Comparison of ENCODE assay signal across 12 cellular contexts in the genomic region with DNA sequence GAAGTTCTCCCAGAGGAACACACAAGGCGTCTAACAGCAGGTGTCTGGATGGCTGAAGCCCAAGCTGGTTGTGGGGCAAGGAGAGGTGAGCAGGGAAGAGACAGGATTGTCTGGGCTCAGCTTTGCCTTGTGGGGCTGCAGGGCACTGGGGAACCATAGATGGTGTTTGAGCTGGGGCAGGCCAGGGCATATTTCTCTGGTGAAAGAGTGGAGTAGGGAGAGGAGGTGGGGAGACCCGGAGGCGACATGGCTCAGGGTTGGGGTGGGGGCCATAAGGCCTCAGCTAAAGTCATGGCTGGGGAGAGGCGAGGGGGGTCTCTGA. TPM values are rescaled to one million over a fixed set of nuclear protein-coding genes. Genes with fewer than 3 reads are reported as not detected.
DNase-seq lines count a peak whose midpoint lies in the region; ATAC-seq and TF ChIP-seq lines count a peak whose summit lies in the region.
"Had no signal": no experiment of that assay in that cellular context is flagged by ENCODE, and none has a peak within 500 bp of the region (broad histone marks: within the 10 kb centered on the region; RNA-seq: fewer than 3 reads in every experiment).

No MANE protein-coding gene starts in this region.

- H3K4me1 ChIP-seq in ES-I3 (ENCODE audit: insufficient read depth, low read length): no peaks in the 10 kb centered on the region
- no peaks in the 10 kb centered on the region for H3K4me1 ChIP-seq in osteoblast (ENCODE audit: insufficient read depth, low read length)
- H3K4me1 ChIP-seq: Caco-2 had no signal

- H3K27me3 ChIP-seq in osteoblast (ENCODE audit: insufficient read depth, low read length): peaks cover 6% of the 10 kb centered on the region

- peaks cover 0 to 4% (median 0%) of the 10 kb centered on the region in 3 donors for H3K9me3 Mint-ChIP-seq in IgD-negative memory B cell
- peaks cover 4% of the 10 kb centered on the region; the same call in 1 of the 2 replicates for H3K9me3 Mint-ChIP-seq in HFFc6
- H3K9me3 Mint-ChIP-seq: activated T-helper 1 cell treated with anti-CD3 and anti-CD28 coated beads, Interleukin-12 subunit alpha, Interleukin-12 subunit beta, Interleukin-2, Interleukin-4 antibody, amounts not matched to agents 30 ng/mL and 10 ng/mL and 1 ng/mL, durations not matched to agents 14 hours and 24 hours and 36 hours had no signal

- no peak overlapping the region for H2AFZ ChIP-seq in osteoblast (ENCODE audit: low read length)

- H3K9me3 ChIP-seq in ES-I3 (ENCODE audit: control insufficient read depth, insufficient read depth, low read length) (no peaks in the 10 kb centered on the region), osteoblast (ENCODE audit: low read depth, low read length) (peaks cover 3% of the 10 kb centered on the region)
- H3K9me3 ChIP-seq: Caco-2, mucosa of descending colon had no signal

- no peak for DNase-seq in fibroblast of pulmonary artery (ENCODE audit: low read depth)
- peak; percentile 37 for DNase-seq in osteoblast (ENCODE audit: insufficient read length, low spot score, missing footprints)
- DNase-seq in stimulated activated CD8-positive, alpha-beta memory T cell treated with anti-CD3 and anti-CD28 coated beads, Interleukin-4, amount 100 ng/mL, for 48 hours: no peak
- no peak for DNase-seq in amniotic stem cell (lab: John Stamatoyannopoulos, UW)
- DNase-seq in HFFc6: no peak

- H3K9ac ChIP-seq in ES-I3 (ENCODE audit: low read depth, low read length): peak overlapping the region; percentile 35; the same call in 1 of the 2 replicates

- H3K4me2 ChIP-seq in osteoblast (ENCODE audit: insufficient read depth, low read length): no peak overlapping the region

- TF ChIP-seq CTCF in fibroblast of pulmonary artery (IDR thresholded peaks at IDR 0.05; ENCODE audit: low read length, missing control alignments) (no peak), osteoblast (IDR thresholded peaks at IDR 0.05; ENCODE audit: extremely low read depth, low read depth, low read length) (no peak), HFFc6 (IDR thresholded peaks at IDR 0.05) (no peak)

- H3K36me3 ChIP-seq in ES-I3 (ENCODE audit: insufficient read depth, low read length) (no peaks in the 10 kb centered on the region), osteoblast (ENCODE audit: insufficient read depth, low read length) (no peaks in the 10 kb centered on the region)

- peak overlapping the region in 3 of 4 donors; percentile 52 to 55 (median 52) for H3K4me3 Mint-ChIP-seq in IgD-negative memory B cell
- no peak overlapping the region for H3K4me3 Mint-ChIP-seq in HFFc6
- H3K4me3 Mint-ChIP-seq: activated T-helper 1 cell treated with anti-CD3 and anti-CD28 coated beads, Interleukin-12 subunit alpha, Interleukin-12 subunit beta, Interleukin-2, Interleukin-4 antibody, amounts not matched to agents 30 ng/mL and 10 ng/mL and 1 ng/mL, durations not matched to agents 14 hours and 24 hours and 36 hours had no signal

- H3K27me3 Mint-ChIP-seq in IgD-negative memory B cell (peaks cover 45% of the 10 kb centered on the region), HFFc6 (ENCODE audit: insufficient read depth) (peaks cover 27% of the 10 kb centered on the region)

- no peaks in the 10 kb centered on the region for H3K79me2 ChIP-seq in osteoblast (ENCODE audit: insufficient read depth, low read length)

- H3K4me3 ChIP-seq in fibroblast of pulmonary artery (replicated peaks; ENCODE audit: low read depth, low read length): peak overlapping the region; percentile 26
- no peak overlapping the region for H3K4me3 ChIP-seq in osteoblast (ENCODE audit: insufficient read depth, low read length)
- H3K4me3 ChIP-seq: mucosa of descending colon had no signal

- no peak overlapping the region for H3K27ac ChIP-seq in osteoblast (ENCODE audit: low read depth, low read length)

- no peak for ATAC-seq in GM19035 (IDR thresholded peaks at IDR 0.05; ENCODE audit: unreplicated experiment)

- H3K36me3 Mint-ChIP-seq in IgD-negative memory B cell (no peaks in the 10 kb centered on the region), HFFc6 (ENCODE audit: low read depth) (no peaks in the 10 kb centered on the region)

- H3K4me1 Mint-ChIP-seq in IgD-negative memory B cell: peaks cover 0 to 7% (median 0%) of the 10 kb centered on the region in 3 donors
- peaks cover 8% of the 10 kb centered on the region; the same call in 1 of the 2 replicates for H3K4me1 Mint-ChIP-seq in HFFc6 (ENCODE audit: low read depth)

- H3K27ac Mint-ChIP-seq in IgD-negative memory B cell: no peak overlapping the region
- H3K27ac Mint-ChIP-seq in HFFc6: no peak overlapping the region
- H3K27ac Mint-ChIP-seq: activated T-helper 1 cell treated with anti-CD3 and anti-CD28 coated beads, Interleukin-12 subunit alpha, Interleukin-12 subunit beta, Interleukin-2, Interleukin-4 antibody, amounts not matched to agents 30 ng/mL and 10 ng/mL and 1 ng/mL, durations not matched to agents 14 hours and 24 hours and 36 hours had no signal

- H4K20me1 ChIP-seq in osteoblast (ENCODE audit: insufficient read depth, low read length): no peaks in the 10 kb centered on the region

RNA-seq across cellular contexts. Expression of a gene that starts 5.4 kb away (rescaled TPM):
- not detected for polyA plus RNA-seq in IgD-negative memory B cell
- total RNA-seq in osteoblast: 9.7 and 10.5 TPM in 2 replicates
- under 1 TPM in 2 of 6 experiments, not detected in 4; 0.14 to 0.15 TPM for total RNA-seq in HFFc6 (2021; fragmentation: NEBNext Ultra II Directional; extraction: Animal tissue kit (Norgen Biotek cat#: 25700))

RNA-seq across cellular contexts. Expression of a gene that starts 8.0 kb away (rescaled TPM):
- not detected for polyA plus RNA-seq in IgD-negative memory B cell
- not detected in 2 replicates for total RNA-seq in osteoblast
- not detected for total RNA-seq in HFFc6 (2021; fragmentation: NEBNext Ultra II Directional; extraction: Animal tissue kit (Norgen Biotek cat#: 25700))
- total RNA-seq: activated T-helper 1 cell treated with anti-CD3 and anti-CD28 coated beads, Interleukin-12 subunit alpha, Interleukin-12 subunit beta, Interleukin-2, Interleukin-4 antibody, amounts not matched to agents 30 ng/mL and 10 ng/mL and 1 ng/mL, durations not matched to agents 14 hours and 24 hours and 36 hours; Caco-2; mucosa of descending colon had no signal
- polyA plus RNA-seq: small intestine had no signal

RNA-seq across cellular contexts. Expression of a gene that starts 27.1 kb away (rescaled TPM):
- polyA plus RNA-seq in IgD-negative memory B cell: 1.7 TPM
- 32.7 and 52.1 TPM in 2 replicates for total RNA-seq in osteoblast
- total RNA-seq in HFFc6 (2021; fragmentation: NEBNext Ultra II Directional; extraction: Animal tissue kit (Norgen Biotek cat#: 25700)): 100 to 1,000 TPM in 3 of 6 experiments, 10 to 100 TPM in 3; 97.1 to 123 (median 101) TPM

RNA-seq across cellular contexts. Expression of a gene that starts 40.3 kb away (rescaled TPM):
- polyA plus RNA-seq in IgD-negative memory B cell: 108 TPM
- 29.8 and 38.7 TPM in 2 replicates for total RNA-seq in osteoblast
- total RNA-seq in HFFc6 (2021; fragmentation: NEBNext Ultra II Directional; extraction: Animal tissue kit (Norgen Biotek cat#: 25700)): 10 to 100 TPM; 35.8 to 39.2 (median 38.2) TPM

RNA-seq across cellular contexts. Expression of a gene that starts 47.6 kb away (rescaled TPM):
- not detected for polyA plus RNA-seq in IgD-negative memory B cell
- 0.36 and 0.59 TPM in 2 replicates for total RNA-seq in osteoblast
- under 1 TPM in 2 of 6 experiments, not detected in 4; 0.05 to 0.07 TPM for total RNA-seq in HFFc6 (2021; fragmentation: NEBNext Ultra II Directional; extraction: Animal tissue kit (Norgen Biotek cat#: 25700))
- total RNA-seq: activated T-helper 1 cell treated with anti-CD3 and anti-CD28 coated beads, Interleukin-12 subunit alpha, Interleukin-12 subunit beta, Interleukin-2, Interleukin-4 antibody, amounts not matched to agents 30 ng/mL and 10 ng/mL and 1 ng/mL, durations not matched to agents 14 hours and 24 hours and 36 hours had no signal
